ENCODE assay signal across 8 cellular contexts in the genomic region with DNA sequence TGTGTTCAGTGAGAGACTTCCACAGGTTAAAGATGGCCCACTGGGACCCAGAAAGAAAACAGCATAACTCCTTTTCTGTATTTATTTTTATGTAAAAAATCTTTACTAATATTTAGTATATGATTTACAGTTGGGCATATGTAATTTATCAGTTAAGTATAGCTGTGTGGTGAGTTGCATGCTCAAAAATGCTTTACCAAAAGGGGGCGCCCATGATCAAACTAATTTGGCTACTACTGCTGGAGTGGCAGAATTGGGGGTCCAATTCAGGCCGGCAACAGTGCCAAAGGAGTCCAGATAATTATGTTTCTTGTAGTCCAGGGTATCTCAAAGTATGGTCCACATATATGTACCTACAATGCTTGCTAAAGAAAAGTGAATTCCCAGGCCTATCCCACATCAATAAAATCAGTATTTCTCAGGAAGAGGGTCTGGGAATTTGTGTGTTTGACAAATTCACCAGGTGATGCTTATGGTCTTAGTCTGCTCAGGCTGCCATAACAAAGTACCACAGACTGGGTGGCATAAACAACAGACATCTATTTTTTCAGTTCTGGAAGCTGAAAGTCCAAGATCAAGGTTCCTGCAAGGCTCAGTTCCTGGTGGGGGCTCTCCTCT.
DNase-seq lines count a peak whose midpoint lies in the region; ATAC-seq, FAIRE-seq and TF ChIP-seq lines count a peak whose summit lies in the region.

No MANE protein-coding gene starts in this region.

- H3K9me3 ChIP-seq in RWPE2 (ENCODE audit: severe bottlenecking) (no peaks in the 10 kb centered on the region), kidney (ENCODE audit: control insufficient read depth in 1 of 2, low read length in 2 of 2) (no peaks in the 10 kb centered on the region)

- no peak for ATAC-seq in RWPE2 (ENCODE audit: low read depth)
- no peak for ATAC-seq in GM19328 (IDR thresholded peaks at IDR 0.05; ENCODE audit: unreplicated experiment)
- ATAC-seq in HG03521 (IDR thresholded peaks at IDR 0.05; ENCODE audit: unreplicated experiment), result no peak

- H3K9me3 Mint-ChIP-seq in activated naive CD8-positive, alpha-beta T cell treated with anti-CD3 and anti-CD28 coated beads for 36 hours, result no peaks in the 10 kb centered on the region

- H3K36me3 ChIP-seq in RWPE2 (ENCODE audit: low read depth) (no peaks in the 10 kb centered on the region), kidney (ENCODE audit: control insufficient read depth in 1 of 2, insufficient read depth in 2 of 2, low read length in 2 of 2) (no peaks in the 10 kb centered on the region)

- in situ Hi-C loops in GM13977 (cut with MboI; ENCODE audit: low pct_unique_long_range_greater_than_20kb, low sequenced_read_pairs, unreplicated experiment), result loop anchor here (25.0 kb wide), 1 partner anchor 605 kb away; no protein-coding TSS in a partner anchor

- H3K27me3 ChIP-seq in RWPE2 (ENCODE audit: insufficient read depth, poor library complexity, severe bottlenecking), result no peaks in the 10 kb centered on the region

- H3K27ac ChIP-seq in RWPE2 (ENCODE audit: poor library complexity, severe bottlenecking) (no peak overlapping the region), kidney (ENCODE audit: low read depth in 2 of 2, low read length in 2 of 2) (no peak overlapping the region)

- peaks cover 3% of the 10 kb centered on the region for H3K4me1 ChIP-seq in RWPE2 (ENCODE audit: insufficient read depth, poor library complexity, severe bottlenecking)
- peaks cover 0 to 2% of the 10 kb centered on the region in 2 donors for H3K4me1 ChIP-seq in kidney (ENCODE audit: control insufficient read depth in 1 of 2, insufficient read depth in 1 of 2, low read depth in 1 of 2, low read length in 2 of 2)

- no peak overlapping the region for H3K9ac ChIP-seq in kidney (ENCODE audit: low read length in 2 of 2)

- H3K4me1 Mint-ChIP-seq in activated naive CD8-positive, alpha-beta T cell treated with anti-CD3 and anti-CD28 coated beads for 36 hours, result no peaks in the 10 kb centered on the region

- intact Hi-C loops in kidney (cut with DNase I), result no loop called here

- peaks cover 4% of the 10 kb centered on the region for H3K27me3 Mint-ChIP-seq in activated naive CD8-positive, alpha-beta T cell treated with anti-CD3 and anti-CD28 coated beads for 36 hours

- H3K4me3 ChIP-seq in RWPE2 (ENCODE audit: severe bottlenecking) (no peak overlapping the region), kidney (ENCODE audit: low read length in 2 of 2) (no peak overlapping the region)

- FAIRE-seq in kidney (lab: Jason Lieb, UNC), result no peak

- no peak overlapping the region for H3K27ac Mint-ChIP-seq in activated naive CD8-positive, alpha-beta T cell treated with anti-CD3 and anti-CD28 coated beads for 36 hours

- H3K4me3 Mint-ChIP-seq in activated naive CD8-positive, alpha-beta T cell treated with anti-CD3 and anti-CD28 coated beads for 36 hours, result no peak overlapping the region

- no peaks in the 10 kb centered on the region for H3K36me3 Mint-ChIP-seq in activated naive CD8-positive, alpha-beta T cell treated with anti-CD3 and anti-CD28 coated beads for 36 hours

- peak; percentile 66 for TF ChIP-seq CTCF in GM13977 (IDR thresholded peaks at IDR 0.05; ENCODE audit: extremely low read depth, insufficient read depth, missing control alignments)
- TF ChIP-seq CTCF in RWPE2 (IDR thresholded peaks at IDR 0.05; ENCODE audit: poor library complexity, severe bottlenecking), result peak; percentile 78
- peak; percentile 41 for TF ChIP-seq CTCF in kidney (IDR thresholded peaks at IDR 0.05; ENCODE audit: borderline replicate concordance, extremely low read depth, insufficient read depth)

- DNase-seq in A172 (ENCODE audit: low spot score) (peak; percentile 11), GM13977 (ENCODE audit: low spot score) (peak; percentile 18), RWPE2 (ENCODE audit: low spot score) (no peak), kidney (no peak)
- DNase-seq in activated naive CD8-positive, alpha-beta T cell treated with anti-CD3 and anti-CD28 coated beads for 36 hours, result peak; percentile 13
- peak; percentile 7 to 8 for DNase-seq in stimulated activated CD8-positive, alpha-beta memory T cell treated with anti-CD3 and anti-CD28 coated beads, Interleukin-15, amount 100 ng/mL, for 48 hours (ENCODE audit: low read depth in 2 of 2)

Comparison
In these comparisons a context has a peak if more than half of its experiments do, and no peak if none do; other contexts are left out.
1. DNase-seq: peak in A172 (single experiment), GM13977 (single experiment), activated naive CD8-positive, alpha-beta T cell treated with anti-CD3 and anti-CD28 coated beads for 36 hours (single experiment) and stimulated activated CD8-positive, alpha-beta memory T cell treated with anti-CD3 and anti-CD28 coated beads, Interleukin-15, amount 100 ng/mL, for 48 hours (2 of 2); none in RWPE2 (single experiment) and kidney (single experiment).
2. Peak in every context shown above with its lines, with median percentiles within 50 percentile points of each other: CTCF ChIP-seq.